In the genomic region with DNA sequence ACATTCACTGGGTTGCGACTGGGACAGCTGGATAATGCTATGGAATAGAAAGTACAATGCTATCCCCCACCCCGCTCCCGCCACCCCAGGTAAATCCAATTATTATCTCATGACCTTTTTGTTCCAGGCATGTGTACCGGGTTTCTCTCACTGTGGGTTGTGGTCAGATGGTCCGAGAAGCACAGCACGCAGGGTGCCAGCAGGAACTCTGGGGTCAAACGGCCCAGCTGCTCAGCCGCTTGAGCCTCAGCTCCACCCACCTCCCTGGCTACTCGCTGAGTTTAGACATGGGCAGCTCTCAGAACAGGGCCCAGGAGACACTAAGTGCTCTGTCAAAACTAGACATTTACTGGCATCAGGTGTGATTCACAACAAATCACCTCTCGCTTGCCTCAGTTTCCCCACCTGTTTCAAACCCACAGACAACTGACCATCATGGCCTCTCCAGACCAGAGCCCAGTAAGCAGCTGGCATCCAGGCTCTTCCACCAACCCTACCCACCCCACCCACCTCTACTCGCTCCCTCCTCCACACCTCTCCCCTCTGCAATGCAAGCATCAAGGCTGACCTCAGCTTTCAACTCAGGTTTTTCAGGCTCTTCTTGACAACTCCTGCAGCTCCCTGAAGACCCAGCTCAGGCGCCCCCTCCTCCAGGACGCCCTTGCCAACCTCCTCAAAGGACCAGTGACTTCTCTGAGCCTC, we compare ENCODE assay signal across 1 cellular context.
TF ChIP-seq lines count a peak whose summit lies in the region.

No MANE protein-coding gene starts in this region.

TF ChIP-seq in liver, 16 proteins besides CTCF, POLR2A, EP300 and RAD21 (continued from another document):
- TF ChIP-seq, protein P1, sequence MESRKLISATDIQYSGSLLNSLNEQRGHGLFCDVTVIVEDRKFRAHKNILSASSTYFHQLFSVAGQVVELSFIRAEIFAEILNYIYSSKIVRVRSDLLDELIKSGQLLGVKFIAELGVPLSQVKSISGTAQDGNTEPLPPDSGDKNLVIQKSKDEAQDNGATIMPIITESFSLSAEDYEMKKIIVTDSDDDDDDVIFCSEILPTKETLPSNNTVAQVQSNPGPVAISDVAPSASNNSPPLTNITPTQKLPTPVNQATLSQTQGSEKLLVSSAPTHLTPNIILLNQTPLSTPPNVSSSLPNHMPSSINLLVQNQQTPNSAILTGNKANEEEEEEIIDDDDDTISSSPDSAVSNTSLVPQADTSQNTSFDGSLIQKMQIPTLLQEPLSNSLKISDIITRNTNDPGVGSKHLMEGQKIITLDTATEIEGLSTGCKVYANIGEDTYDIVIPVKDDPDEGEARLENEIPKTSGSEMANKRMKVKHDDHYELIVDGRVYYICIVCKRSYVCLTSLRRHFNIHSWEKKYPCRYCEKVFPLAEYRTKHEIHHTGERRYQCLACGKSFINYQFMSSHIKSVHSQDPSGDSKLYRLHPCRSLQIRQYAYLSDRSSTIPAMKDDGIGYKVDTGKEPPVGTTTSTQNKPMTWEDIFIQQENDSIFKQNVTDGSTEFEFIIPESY (IDR thresholded peaks at IDR 0.05): no peak
- no peak for TF ChIP-seq SP1 (IDR thresholded peaks at IDR 0.05)
- TF ChIP-seq, protein P2, sequence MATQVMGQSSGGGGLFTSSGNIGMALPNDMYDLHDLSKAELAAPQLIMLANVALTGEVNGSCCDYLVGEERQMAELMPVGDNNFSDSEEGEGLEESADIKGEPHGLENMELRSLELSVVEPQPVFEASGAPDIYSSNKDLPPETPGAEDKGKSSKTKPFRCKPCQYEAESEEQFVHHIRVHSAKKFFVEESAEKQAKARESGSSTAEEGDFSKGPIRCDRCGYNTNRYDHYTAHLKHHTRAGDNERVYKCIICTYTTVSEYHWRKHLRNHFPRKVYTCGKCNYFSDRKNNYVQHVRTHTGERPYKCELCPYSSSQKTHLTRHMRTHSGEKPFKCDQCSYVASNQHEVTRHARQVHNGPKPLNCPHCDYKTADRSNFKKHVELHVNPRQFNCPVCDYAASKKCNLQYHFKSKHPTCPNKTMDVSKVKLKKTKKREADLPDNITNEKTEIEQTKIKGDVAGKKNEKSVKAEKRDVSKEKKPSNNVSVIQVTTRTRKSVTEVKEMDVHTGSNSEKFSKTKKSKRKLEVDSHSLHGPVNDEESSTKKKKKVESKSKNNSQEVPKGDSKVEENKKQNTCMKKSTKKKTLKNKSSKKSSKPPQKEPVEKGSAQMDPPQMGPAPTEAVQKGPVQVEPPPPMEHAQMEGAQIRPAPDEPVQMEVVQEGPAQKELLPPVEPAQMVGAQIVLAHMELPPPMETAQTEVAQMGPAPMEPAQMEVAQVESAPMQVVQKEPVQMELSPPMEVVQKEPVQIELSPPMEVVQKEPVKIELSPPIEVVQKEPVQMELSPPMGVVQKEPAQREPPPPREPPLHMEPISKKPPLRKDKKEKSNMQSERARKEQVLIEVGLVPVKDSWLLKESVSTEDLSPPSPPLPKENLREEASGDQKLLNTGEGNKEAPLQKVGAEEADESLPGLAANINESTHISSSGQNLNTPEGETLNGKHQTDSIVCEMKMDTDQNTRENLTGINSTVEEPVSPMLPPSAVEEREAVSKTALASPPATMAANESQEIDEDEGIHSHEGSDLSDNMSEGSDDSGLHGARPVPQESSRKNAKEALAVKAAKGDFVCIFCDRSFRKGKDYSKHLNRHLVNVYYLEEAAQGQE (IDR thresholded peaks at IDR 0.05): no peak
